In genomic region chr2:222049946-222050345, GRCh38 we compare ENCODE assay signal across 2 cellular contexts.
TF ChIP-seq lines count a peak whose summit lies in the region.

No MANE protein-coding gene starts in this region.

TF ChIP-seq in GM23338, 12 proteins besides CTCF, POLR2A, EP300 and RAD21:
- TF ChIP-seq ETS1 (IDR thresholded peaks at IDR 0.05) (no peak), JUNB (IDR thresholded peaks at IDR 0.05; ENCODE audit: unreplicated experiment) (no peak), ZNF114 (CRISPR knock-in tag; IDR thresholded peaks at IDR 0.05) (no peak)

TF ChIP-seq in HepG2, 621 proteins besides CTCF, POLR2A, EP300 and RAD21 (continued from another document):
- TF ChIP-seq E2F2 (CRISPR knock-in tag; IDR thresholded peaks at IDR 0.05; ENCODE audit: borderline replicate concordance) (no peak), FUBP1 (CRISPR knock-in tag; IDR thresholded peaks at IDR 0.05; ENCODE audit: borderline replicate concordance) (no peak), ZFY (CRISPR knock-in tag; IDR thresholded peaks at IDR 0.05) (no peak), STAT5B (CRISPR knock-in tag; IDR thresholded peaks at IDR 0.05) (no peak), ZBTB1 (CRISPR knock-in tag; IDR thresholded peaks at IDR 0.05; ENCODE audit: borderline replicate concordance) (no peak), RBM39 (IDR thresholded peaks at IDR 0.05; ENCODE audit: low read depth, low read length, poor library complexity, severe bottlenecking) (no peak), ZNF34 (CRISPR knock-in tag; IDR thresholded peaks at IDR 0.05; ENCODE audit: borderline replicate concordance) (no peak), ARNT2 (CRISPR knock-in tag; IDR thresholded peaks at IDR 0.05; ENCODE audit: low read depth) (no peak), TBL1XR1 (IDR thresholded peaks at IDR 0.05; ENCODE audit: borderline replicate concordance, low read length, partially characterized antibody) (no peak), THAP8 (CRISPR knock-in tag; IDR thresholded peaks at IDR 0.05; ENCODE audit: borderline replicate concordance) (no peak), ZNF3 (CRISPR knock-in tag; IDR thresholded peaks at IDR 0.05) (no peak)
